ENCODE assay signal across 20 cellular contexts in the genomic region with DNA sequence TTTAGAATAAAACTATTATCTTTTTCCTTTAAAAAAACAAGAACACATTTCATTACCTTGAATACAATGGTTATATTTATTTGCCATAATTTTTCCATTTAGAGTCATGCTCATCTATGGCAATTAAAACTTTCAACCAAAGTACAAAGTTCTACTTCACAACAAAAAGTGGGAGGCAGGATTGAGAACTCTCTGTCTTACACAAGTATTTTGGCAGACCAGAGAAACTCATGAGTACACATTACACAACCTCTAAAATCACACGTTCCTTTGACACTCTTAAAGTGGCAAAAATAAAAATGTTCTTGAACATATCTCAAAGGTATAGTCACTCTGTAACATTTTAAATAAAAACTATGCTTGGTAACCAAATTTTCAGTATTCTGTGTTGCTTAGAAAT.
A peak's percentile ranks its signal among the peaks of the same experiment; 100 is the strongest.
DNase-seq lines count a peak whose midpoint lies in the region; ATAC-seq and TF ChIP-seq lines count a peak whose summit lies in the region.
"Had no signal": no experiment of that assay in that cellular context is flagged by ENCODE, and none has a peak within 500 bp of the region (broad histone marks: within the 10 kb centered on the region; RNA-seq: fewer than 3 reads in every experiment).

No MANE protein-coding gene starts in this region.

- H3K9me3 ChIP-seq in upper lobe of left lung, result no peaks in the 10 kb centered on the region
- H3K9me3 ChIP-seq: HAP-1, SJCRH30 had no signal

- TF ChIP-seq POLR2A in upper lobe of left lung (IDR thresholded peaks at IDR 0.05), result no peak

- no peak for TF ChIP-seq EP300 in upper lobe of left lung (IDR thresholded peaks at IDR 0.05)

- peak; percentile 45 for DNase-seq in AG10803 (ENCODE audit: low read depth)
- peak; percentile 15 to 29 for DNase-seq in cardiac fibroblast (ENCODE audit: low read depth in 2 of 2)
- DNase-seq in fibroblast of villous mesenchyme (ENCODE audit: low read depth), result peak; percentile 29
- no peak for DNase-seq in omental fat pad (ENCODE audit: low spot score)
- no peak for DNase-seq in NCI-H1930 (lab: John Stamatoyannopoulos, UW)
- no peak for DNase-seq in upper lobe of left lung
- DNase-seq: CD4-positive, CD25-positive, alpha-beta regulatory T cell; DMS79; MV-4-11; NCI-H1105 treated with DMSO at 0.1 percent for 48 hours; NCI-H1694; NCI-H2081 treated with DMSO at 0.1 percent for 48 hours; NCI-H446; NCI-H526; OCI-M1; SJCRH30 had no signal

- TF ChIP-seq CTCF in AG10803 (conservative IDR thresholded peaks at IDR 0.05; ENCODE audit: low read length) (no peak), cardiac fibroblast (IDR thresholded peaks at IDR 0.05; ENCODE audit: low read depth, low read length) (no peak), fibroblast of villous mesenchyme (IDR thresholded peaks at IDR 0.05; ENCODE audit: insufficient read depth, low read depth, low read length) (no peak), omental fat pad (IDR thresholded peaks at IDR 0.05) (no peak), upper lobe of left lung (IDR thresholded peaks at IDR 0.05) (no peak)

- H3K27me3 ChIP-seq in upper lobe of left lung, result no peaks in the 10 kb centered on the region
- H3K27me3 ChIP-seq: SJCRH30 had no signal

- H3K4me3 ChIP-seq in AG10803 (ENCODE audit: low read length) (no peak overlapping the region), cardiac fibroblast (replicated peaks in 1 of 2; ENCODE audit: low read depth in 2 of 2, low read length in 2 of 2) (no peak overlapping the region), fibroblast of villous mesenchyme (ENCODE audit: low read depth, low read length) (no peak overlapping the region), upper lobe of left lung (no peak overlapping the region)
- H3K4me3 ChIP-seq: GM23338, HAP-1, SJCRH30 had no signal

- H3K27ac ChIP-seq in upper lobe of left lung, result no peak overlapping the region
- H3K27ac ChIP-seq: SJCRH30 had no signal

- ATAC-seq in omental fat pad (ENCODE audit: low FRiP score) (peak; percentile 83), GM21515 (IDR thresholded peaks at IDR 0.05; ENCODE audit: unreplicated experiment) (no peak), GM21576 (IDR thresholded peaks at IDR 0.05; ENCODE audit: unreplicated experiment) (no peak), upper lobe of left lung (ENCODE audit: low FRiP score in 2 of 2) (no peak)
- ATAC-seq: GM23338 had no signal

- no peaks in the 10 kb centered on the region for H3K4me1 ChIP-seq in upper lobe of left lung
- H3K4me1 ChIP-seq: HAP-1 had no signal

- WGBS in upper lobe of left lung, 2 donors, result 43 to 45% methylated on average over 1 of the region's 1 CpG

- H3K36me3 ChIP-seq in upper lobe of left lung, result no peaks in the 10 kb centered on the region
- H3K36me3 ChIP-seq: HAP-1, SJCRH30 had no signal

Comparison
In these comparisons a context has a peak if more than half of its experiments do, and no peak if none do; other contexts are left out.
1. DNase-seq: peak in AG10803 (single experiment), cardiac fibroblast (2 of 2) and fibroblast of villous mesenchyme (single experiment); none in omental fat pad (single experiment), NCI-H1930 (0 of 2) and upper lobe of left lung (0 of 2).